14 cellular contexts compared by ENCODE assay signal in the genomic region with DNA sequence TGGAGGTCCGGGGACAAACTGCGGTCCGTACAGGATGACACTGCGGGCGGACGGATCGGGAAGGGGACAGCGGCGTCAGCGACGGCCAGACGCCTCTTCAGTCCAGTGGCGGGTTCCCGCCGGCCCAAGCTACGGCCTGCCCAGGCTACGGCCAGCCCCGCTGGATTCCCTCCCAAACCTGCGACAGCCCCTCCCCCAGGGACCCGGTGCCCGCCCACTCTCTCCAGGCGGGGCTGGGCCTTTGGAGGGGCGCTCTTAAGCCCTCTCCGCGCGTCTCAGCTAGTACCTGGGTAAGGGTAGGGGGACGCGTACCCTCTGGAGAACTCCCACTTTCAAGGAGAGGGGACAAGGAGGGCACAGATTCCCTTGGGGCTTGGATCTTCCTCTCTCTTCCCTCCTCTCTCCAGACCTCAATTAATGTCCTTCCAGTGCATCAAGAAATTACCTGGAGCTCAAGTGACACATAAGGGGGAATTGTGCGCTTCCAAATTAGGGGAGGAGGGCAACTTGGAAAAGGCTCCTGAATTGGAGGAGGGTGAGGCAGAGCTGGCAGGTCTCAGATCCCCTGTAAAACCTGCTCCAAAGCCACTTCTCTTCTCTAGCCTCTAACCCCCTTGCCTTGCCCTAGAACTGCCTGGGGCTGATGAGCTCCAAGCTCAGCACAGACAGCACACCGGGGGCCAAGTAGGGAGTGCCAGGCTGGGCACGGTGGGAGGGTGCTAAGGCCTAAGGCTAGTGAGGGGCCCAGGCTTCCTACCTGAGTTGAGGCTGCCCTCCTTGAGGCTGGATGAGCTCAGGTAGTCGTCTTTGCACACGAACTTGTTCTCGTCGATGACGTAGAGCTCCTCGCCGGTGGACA. TPM values are rescaled to one million over a fixed set of nuclear protein-coding genes. Genes with fewer than 3 reads are reported as not detected.
A peak's percentile ranks its signal among the peaks of the same experiment; 100 is the strongest.
DNase-seq lines count a peak whose midpoint lies in the region; ATAC-seq and TF ChIP-seq lines count a peak whose summit lies in the region.
"Had no signal": no experiment of that assay in that cellular context is flagged by ENCODE, and none has a peak within 500 bp of the region (broad histone marks: within the 10 kb centered on the region; RNA-seq: fewer than 3 reads in every experiment).

No MANE protein-coding gene starts in this region.

- H3K4ac ChIP-seq in mesendoderm (ENCODE audit: low read depth, low read length): no peak overlapping the region

- no peak for ATAC-seq in CD4-positive, alpha-beta T cell (ENCODE audit: poor library complexity)
- no peak for ATAC-seq in HG03432 (IDR thresholded peaks at IDR 0.05; ENCODE audit: unreplicated experiment)
- ATAC-seq in Right ventricle myocardium inferior: no peak

- H3K27ac Mint-ChIP-seq in CD4-positive, alpha-beta T cell: no peak overlapping the region
- H3K27ac Mint-ChIP-seq: CD14-positive monocyte had no signal

- peaks cover 68% of the 10 kb centered on the region for H3K27me3 Mint-ChIP-seq in CD4-positive, alpha-beta T cell

- no peak overlapping the region for H3K27ac ChIP-seq in CD4-positive, alpha-beta T cell (ENCODE audit: low read depth, low read length)
- H3K27ac ChIP-seq in coronary artery: no peak overlapping the region
- no peak overlapping the region for H3K27ac ChIP-seq in mesendoderm (ENCODE audit: low read depth, low read length)
- H3K27ac ChIP-seq: Peyer's patch had no signal

- H2BK15ac ChIP-seq in mesendoderm (replicated peaks; ENCODE audit: low read depth): no peak overlapping the region

- no peak overlapping the region for H2AK5ac ChIP-seq in mesendoderm (ENCODE audit: low read length)

- H3K4me3 Mint-ChIP-seq in CD4-positive, alpha-beta T cell: peak overlapping the region; percentile 34

- peaks cover 100% of the 10 kb centered on the region for H3K27me3 ChIP-seq in CD4-positive, alpha-beta T cell (ENCODE audit: control insufficient read depth, insufficient read depth, low read length)
- peaks cover 100% of the 10 kb centered on the region for H3K27me3 ChIP-seq in mesendoderm (ENCODE audit: insufficient read depth, low read length, poor library complexity)

- H3K36me3 Mint-ChIP-seq in CD4-positive, alpha-beta T cell (ENCODE audit: low read depth): no peaks in the 10 kb centered on the region

- CTCF ChIA-PET in CD4-positive, alpha-beta T cell (lab: Charles Lee): no interaction called here

- peaks cover 22% of the 10 kb centered on the region for H3K4me1 Mint-ChIP-seq in CD4-positive, alpha-beta T cell (ENCODE audit: low read depth)

- H3K4me1 ChIP-seq in ES-I3 (ENCODE audit: insufficient read depth, low read length): peaks cover 24% of the 10 kb centered on the region
- H3K4me1 ChIP-seq in mesendoderm (ENCODE audit: control insufficient read depth, low read depth, low read length): no peaks in the 10 kb centered on the region

- no peak for TF ChIP-seq CTCF in CD4-positive, alpha-beta T cell (IDR thresholded peaks at IDR 0.05)
- TF ChIP-seq CTCF in coronary artery (IDR thresholded peaks at IDR 0.05): no peak

- H3K9ac ChIP-seq in ES-I3 (ENCODE audit: low read depth, low read length) (peak overlapping the region; percentile 49; the same call in 1 of the 2 replicates), mesendoderm (ENCODE audit: low read length) (no peak overlapping the region)

- no peak overlapping the region for H4K8ac ChIP-seq in mesendoderm (ENCODE audit: low read depth, low read length)

- POLR2A ChIA-PET in CD4-positive, alpha-beta T cell (lab: Charles Lee): no interaction called here

- H3K18ac ChIP-seq in mesendoderm (ENCODE audit: low read length): no peak overlapping the region

- WGBS in mesendoderm (ENCODE audit: extremely low coverage, insufficient coverage, low lambda C conversion rate): no CpG with 5 or more reads among the region's 38 CpGs

- no peaks in the 10 kb centered on the region for H3K79me2 ChIP-seq in mesendoderm (ENCODE audit: control insufficient read depth, insufficient read depth, low read length)

- no peaks in the 10 kb centered on the region for H3K79me1 ChIP-seq in mesendoderm (ENCODE audit: low read length)

- H3K4me3 ChIP-seq in coronary artery: peak overlapping the region; percentile 66
- no peak overlapping the region for H3K4me3 ChIP-seq in mesendoderm (ENCODE audit: low read length)

- no peak overlapping the region for H2BK5ac ChIP-seq in mesendoderm (ENCODE audit: low read length)

- intact Hi-C loops in CD4-positive, alpha-beta T cell (cut with DNase I, micrococcal nuclease): no loop called here
- intact Hi-C loops in Right ventricle myocardium inferior (cut with DNase I): no loop called here

- no peaks in the 10 kb centered on the region for H3K9me3 ChIP-seq in CD4-positive, alpha-beta T cell (ENCODE audit: control insufficient read depth, low read length)
- H3K9me3 ChIP-seq in ES-I3 (ENCODE audit: control insufficient read depth, insufficient read depth, low read length): no peaks in the 10 kb centered on the region
- H3K9me3 ChIP-seq: Peyer's patch had no signal

- H4K5ac ChIP-seq in mesendoderm (ENCODE audit: low read length): no peak overlapping the region

- no peaks in the 10 kb centered on the region for H3K9me3 Mint-ChIP-seq in CD4-positive, alpha-beta T cell

- no peak overlapping the region for H2BK120ac ChIP-seq in mesendoderm (ENCODE audit: low read depth, low read length)

- no peaks in the 10 kb centered on the region for H3K36me3 ChIP-seq in ES-I3 (ENCODE audit: insufficient read depth, low read length)
- no peaks in the 10 kb centered on the region for H3K36me3 ChIP-seq in mesendoderm (ENCODE audit: control insufficient read depth, insufficient read depth, low read length)
- H3K36me3 ChIP-seq: Peyer's patch had no signal

- H3K4me2 ChIP-seq in mesendoderm (ENCODE audit: low read length): peak overlapping the region; percentile 70

- H3K23ac ChIP-seq in mesendoderm (ENCODE audit: low read length): no peak overlapping the region

- peak overlapping the region; percentile 49 for H3K56ac ChIP-seq in mesendoderm (ENCODE audit: low read length)

- DNase-seq in CD4-positive, alpha-beta T cell: no peak
- DNase-seq in coronary artery (ENCODE audit: low spot score): no peak
- DNase-seq in mesendoderm: no peak
- DNase-seq in putamen (ENCODE audit: low spot score): no peak
- no peak for DNase-seq in Right ventricle myocardium inferior (ENCODE audit: missing footprints)
- DNase-seq: activated CD4-positive, CD25-positive, alpha-beta regulatory T cell; activated T-cell treated with anti-CD3 and anti-CD28 coated beads, Interleukin-2, amount 50 U/mL, for 1 hour; NCI-H526 treated with DMSO at 0.1 percent for 48 hours; Peyer's patch had no signal

RNA-seq across cellular contexts. Expression of a gene that starts 3.1 kb away (rescaled TPM):
- not detected for total RNA-seq in CD4-positive, alpha-beta T cell
- not detected for polyA plus RNA-seq in mesendoderm (2013, experiment 1 of 2)
- 0.03 TPM for polyA plus RNA-seq in mesendoderm (2013, experiment 2 of 2)
- total RNA-seq in Right ventricle myocardium inferior: not detected
- total RNA-seq: kidney, LHCN-M2, Peyer's patch had no signal
- polyA plus RNA-seq: CD14-positive monocyte had no signal

RNA-seq across cellular contexts. Expression of a gene that starts 46.4 kb away (rescaled TPM):
- under 1 TPM; 0.47 to 0.50 TPM for total RNA-seq in CD4-positive, alpha-beta T cell
- polyA plus RNA-seq in mesendoderm (2013, experiment 1 of 2): 0.31 TPM
- 0.29 TPM for polyA plus RNA-seq in mesendoderm (2013, experiment 2 of 2)
- total RNA-seq in Right ventricle myocardium inferior: 8.5 TPM
